8 cellular contexts compared by ENCODE assay signal in the genomic region with DNA sequence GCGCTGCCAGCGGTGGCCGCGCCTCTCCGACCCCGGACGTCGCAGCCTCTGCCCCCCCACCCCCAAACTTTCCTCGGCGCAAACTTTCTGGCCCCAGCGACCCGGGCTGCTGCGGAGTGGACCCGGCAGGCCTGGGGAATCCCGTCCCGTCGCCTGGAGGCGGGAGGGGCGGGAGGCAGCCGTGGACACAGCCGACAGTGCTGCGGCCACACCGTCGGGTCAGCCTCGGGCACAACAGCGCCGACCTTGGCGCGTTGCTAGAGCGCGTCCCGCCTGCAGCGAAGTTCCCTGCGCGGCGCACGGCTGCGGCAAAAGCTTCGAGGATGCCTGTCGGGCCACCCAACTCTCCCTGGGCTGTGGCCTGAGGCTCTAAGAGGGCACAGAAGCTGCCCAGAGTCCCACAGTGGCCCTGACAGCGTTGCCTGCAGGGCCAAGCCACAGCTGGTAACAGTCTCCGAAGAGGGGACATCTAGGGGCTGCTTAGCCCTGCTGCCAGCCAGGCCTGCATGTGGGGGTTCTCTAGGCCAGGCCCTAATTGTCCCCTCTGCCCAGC. TPM values are rescaled to one million over a fixed set of nuclear protein-coding genes. Genes with fewer than 3 reads are reported as not detected.
DNase-seq lines count a peak whose midpoint lies in the region; ATAC-seq lines count a peak whose summit lies in the region.

No MANE protein-coding gene starts in this region.

- WGBS in GM23248 (ENCODE audit: low coverage in 1 of 2, low lambda C conversion rate in 2 of 2, missing lambda C conversion rate in 2 of 2), 2 experiments, result 0 to 1% methylated on average over 8 to 36 of the region's 42 CpGs

- H3K4me1 ChIP-seq in GM23248 (ENCODE audit: insufficient read depth) (peaks cover 24% of the 10 kb centered on the region), skeletal muscle satellite cell (ENCODE audit: control insufficient read depth, insufficient read depth, low read length) (peaks cover 39% of the 10 kb centered on the region)

- H3K27me3 ChIP-seq in GM23248 (replicated peaks; ENCODE audit: insufficient read depth), result no peaks in the 10 kb centered on the region
- H3K27me3 ChIP-seq in skeletal muscle satellite cell (ENCODE audit: control insufficient read depth, insufficient read depth, low read length), result no peaks in the 10 kb centered on the region

- H2AFZ ChIP-seq in GM23248, result no peak overlapping the region

- H3K36me3 Mint-ChIP-seq in activated T-helper 2 cell treated with anti-CD3 and anti-CD28 coated beads, Interferon-gamma antibody, Interleukin-2, Interleukin-4, amounts not matched to agents 10 μg/mL and 5 μg/mL and 100 μg/mL, durations not matched to agents 14 hours and 24 hours and 36 hours (ENCODE audit: low read depth), result no peaks in the 10 kb centered on the region

- H3K9me3 ChIP-seq in GM23248 (ENCODE audit: low read depth) (no peaks in the 10 kb centered on the region), skeletal muscle satellite cell (replicated peaks; ENCODE audit: low read length) (no peaks in the 10 kb centered on the region)

- H3K27me3 Mint-ChIP-seq in activated T-helper 2 cell treated with anti-CD3 and anti-CD28 coated beads, Interferon-gamma antibody, Interleukin-2, Interleukin-4, amounts not matched to agents 10 μg/mL and 5 μg/mL and 100 μg/mL, durations not matched to agents 14 hours and 24 hours and 36 hours (ENCODE audit: low read depth), result peaks cover 34% of the 10 kb centered on the region

- intact Hi-C loops in activated T-helper 2 cell treated with anti-CD3 and anti-CD28 coated beads, Interferon-gamma antibody, Interleukin-2, Interleukin-4, amounts not matched to agents 10 μg/mL and 5 μg/mL and 100 μg/mL, durations not matched to agents 14 hours and 24 hours and 36 hours (cut with micrococcal nuclease), result no loop called here
- intact Hi-C loops in left ventricle myocardium superior (cut with micrococcal nuclease), result no loop called here

- no peaks in the 10 kb centered on the region for H3K9me3 Mint-ChIP-seq in activated T-helper 2 cell treated with anti-CD3 and anti-CD28 coated beads, Interferon-gamma antibody, Interleukin-2, Interleukin-4, amounts not matched to agents 10 μg/mL and 5 μg/mL and 100 μg/mL, durations not matched to agents 14 hours and 24 hours and 36 hours

- H3K4me3 ChIP-seq in GM23248 (peak overlapping the region; percentile 99), skeletal muscle satellite cell (ENCODE audit: low read length) (peak overlapping the region; percentile 89)

- H3K27ac ChIP-seq in GM23248, result peak overlapping the region; percentile 84

- peak overlapping the region; percentile 87 for H3K4me2 ChIP-seq in GM23248 (ENCODE audit: unreplicated experiment)
- peak overlapping the region; percentile 98 for H3K4me2 ChIP-seq in skeletal muscle satellite cell (ENCODE audit: low read length)

- H3K36me3 ChIP-seq in GM23248 (ENCODE audit: low read depth) (0 out of 2 replicates have a peak, but pooled peaks cover 4% of the 10 kb centered on the region), skeletal muscle satellite cell (ENCODE audit: insufficient read depth, low read length) (peaks cover 10% of the 10 kb centered on the region)

- peak overlapping the region; percentile 47 for H3K4me3 Mint-ChIP-seq in activated T-helper 2 cell treated with anti-CD3 and anti-CD28 coated beads, Interferon-gamma antibody, Interleukin-2, Interleukin-4, amounts not matched to agents 10 μg/mL and 5 μg/mL and 100 μg/mL, durations not matched to agents 14 hours and 24 hours and 36 hours (ENCODE audit: low read depth)

- peaks cover 5% of the 10 kb centered on the region for H3K4me1 Mint-ChIP-seq in activated T-helper 2 cell treated with anti-CD3 and anti-CD28 coated beads, Interferon-gamma antibody, Interleukin-2, Interleukin-4, amounts not matched to agents 10 μg/mL and 5 μg/mL and 100 μg/mL, durations not matched to agents 14 hours and 24 hours and 36 hours (ENCODE audit: low read depth)

- H3K9me2 ChIP-seq in GM23248 (ENCODE audit: insufficient read depth), result no peaks in the 10 kb centered on the region

- ATAC-seq in left ventricle myocardium superior, result peak; percentile 68

- H3F3A ChIP-seq in GM23248 (ENCODE audit: insufficient read depth), result peaks cover 3% of the 10 kb centered on the region; the same call in 1 of the 2 replicates

- DNase-seq in GM23248, result peak; percentile 74
- no peak for DNase-seq in activated T-helper 2 cell treated with anti-CD3 and anti-CD28 coated beads, Interferon-gamma antibody, Interleukin-2, Interleukin-4, amounts not matched to agents 10 μg/mL and 5 μg/mL and 100 μg/mL, durations not matched to agents 14 hours and 24 hours and 36 hours (ENCODE audit: low spot score)
- DNase-seq in left ventricle myocardium superior, result peak; percentile 76
- no peak for DNase-seq in NCI-H82 treated with DMSO at 0.1 percent for 48 hours (lab: John Stamatoyannopoulos, UW; ENCODE audit: unreplicated experiment)
- DNase-seq in NCI-H2171 (lab: John Stamatoyannopoulos, UW), result no peak
- DNase-seq in Ammon's horn (ENCODE audit: low spot score), result no peak
- no peak for DNase-seq in NCI-H1092 treated with DMSO at 0.1 percent for 48 hours (lab: John Stamatoyannopoulos, UW)

- in situ Hi-C loops in GM23248 (cut with MboI), result no loop called here

- H3K9ac ChIP-seq in GM23248 (peak overlapping the region; percentile 100), skeletal muscle satellite cell (ENCODE audit: low read depth, low read length) (peak overlapping the region; percentile 86)

- H3K27ac Mint-ChIP-seq in activated T-helper 2 cell treated with anti-CD3 and anti-CD28 coated beads, Interferon-gamma antibody, Interleukin-2, Interleukin-4, amounts not matched to agents 10 μg/mL and 5 μg/mL and 100 μg/mL, durations not matched to agents 14 hours and 24 hours and 36 hours, result no peak overlapping the region

- peaks cover 58% of the 10 kb centered on the region for H3K79me2 ChIP-seq in GM23248 (ENCODE audit: insufficient read depth)

- no peaks in the 10 kb centered on the region for H4K20me1 ChIP-seq in GM23248 (ENCODE audit: insufficient read depth)

RNA-seq across cellular contexts. Expression of a gene that starts 1.3 kb away (rescaled TPM):
- 71.0 and 81.4 TPM in 2 replicates for total RNA-seq in GM23248 (2014; rRNA removed; shearing (Covaris generic))
- polyA plus RNA-seq in GM23248 (2016; fragmentation: Nextera tagmentation; extraction: Ambion mirVana), result 59.2 and 60.8 TPM in 2 replicates
- total RNA-seq in activated T-helper 2 cell treated with anti-CD3 and anti-CD28 coated beads, Interferon-gamma antibody, Interleukin-2, Interleukin-4, amounts not matched to agents 10 μg/mL and 5 μg/mL and 100 μg/mL, durations not matched to agents 14 hours and 24 hours and 36 hours, result 2.7 and 3.0 TPM in 2 replicates
- 171 TPM for total RNA-seq in left ventricle myocardium superior
- 41.6 and 60.9 TPM in 2 replicates for total RNA-seq in skeletal muscle satellite cell (2012; rRNA removed)

RNA-seq across cellular contexts. Expression of a gene that starts 27.2 kb away (rescaled TPM):
- not detected in 2 replicates for total RNA-seq in GM23248 (2014; rRNA removed; shearing (Covaris generic))
- not detected in 2 replicates for polyA plus RNA-seq in GM23248 (2016; fragmentation: Nextera tagmentation; extraction: Ambion mirVana)
- 0.16 TPM in 1 of 2 replicates, not detected in the other for total RNA-seq in activated T-helper 2 cell treated with anti-CD3 and anti-CD28 coated beads, Interferon-gamma antibody, Interleukin-2, Interleukin-4, amounts not matched to agents 10 μg/mL and 5 μg/mL and 100 μg/mL, durations not matched to agents 14 hours and 24 hours and 36 hours
- total RNA-seq in left ventricle myocardium superior, result 11.2 TPM
- not detected in 2 replicates for total RNA-seq in skeletal muscle satellite cell (2012; rRNA removed)

RNA-seq across cellular contexts. Expression of a gene that starts 39.6 kb away (rescaled TPM):
- 41.6 and 48.4 TPM in 2 replicates for total RNA-seq in GM23248 (2014; rRNA removed; shearing (Covaris generic))
- 132 and 136 TPM in 2 replicates for polyA plus RNA-seq in GM23248 (2016; fragmentation: Nextera tagmentation; extraction: Ambion mirVana)
- total RNA-seq in activated T-helper 2 cell treated with anti-CD3 and anti-CD28 coated beads, Interferon-gamma antibody, Interleukin-2, Interleukin-4, amounts not matched to agents 10 μg/mL and 5 μg/mL and 100 μg/mL, durations not matched to agents 14 hours and 24 hours and 36 hours, result 29.2 and 32.6 TPM in 2 replicates
- 28.7 TPM for total RNA-seq in left ventricle myocardium superior
- total RNA-seq in skeletal muscle satellite cell (2012; rRNA removed), result 21.3 and 26.4 TPM in 2 replicates

RNA-seq across cellular contexts. Expression of a gene that starts 51.0 kb away (rescaled TPM):
- 88.5 and 107 TPM in 2 replicates for total RNA-seq in GM23248 (2014; rRNA removed; shearing (Covaris generic))
- polyA plus RNA-seq in GM23248 (2016; fragmentation: Nextera tagmentation; extraction: Ambion mirVana), result 177 and 182 TPM in 2 replicates
- total RNA-seq in activated T-helper 2 cell treated with anti-CD3 and anti-CD28 coated beads, Interferon-gamma antibody, Interleukin-2, Interleukin-4, amounts not matched to agents 10 μg/mL and 5 μg/mL and 100 μg/mL, durations not matched to agents 14 hours and 24 hours and 36 hours, result 189 and 196 TPM in 2 replicates
- total RNA-seq in left ventricle myocardium superior, result 188 TPM
- 95.3 and 119 TPM in 2 replicates for total RNA-seq in skeletal muscle satellite cell (2012; rRNA removed)

RNA-seq across cellular contexts. Expression of a gene that starts 58.2 kb away (rescaled TPM):
- total RNA-seq in GM23248 (2014; rRNA removed; shearing (Covaris generic)), result 1,238 and 1,432 TPM in 2 replicates
- polyA plus RNA-seq in GM23248 (2016; fragmentation: Nextera tagmentation; extraction: Ambion mirVana), result 1,015 and 1,067 TPM in 2 replicates
- 984 and 991 TPM in 2 replicates for total RNA-seq in activated T-helper 2 cell treated with anti-CD3 and anti-CD28 coated beads, Interferon-gamma antibody, Interleukin-2, Interleukin-4, amounts not matched to agents 10 μg/mL and 5 μg/mL and 100 μg/mL, durations not matched to agents 14 hours and 24 hours and 36 hours
- 422 TPM for total RNA-seq in left ventricle myocardium superior
- total RNA-seq in skeletal muscle satellite cell (2012; rRNA removed), result 2,097 and 2,142 TPM in 2 replicates

Comparison
In these comparisons a context has a peak if more than half of its experiments do, and no peak if none do; other contexts are left out.
1. DNase-seq: peak in GM23248 (single experiment) and left ventricle myocardium superior (single experiment); none in activated T-helper 2 cell treated with anti-CD3 and anti-CD28 coated beads, Interferon-gamma antibody, Interleukin-2, Interleukin-4, amounts not matched to agents 10 μg/mL and 5 μg/mL and 100 μg/mL, durations not matched to agents 14 hours and 24 hours and 36 hours (single experiment), NCI-H82 treated with DMSO at 0.1 percent for 48 hours (single experiment), NCI-H2171 (single experiment), Ammon's horn (single experiment) and NCI-H1092 treated with DMSO at 0.1 percent for 48 hours (single experiment).
2. RNA of a gene that starts 1.3 kb away (total RNA-seq): 171 TPM in left ventricle myocardium superior (single experiment) and 71.0 to 81.4 TPM in GM23248; 2.7 to 3.0 TPM in activated T-helper 2 cell treated with anti-CD3 and anti-CD28 coated beads, Interferon-gamma antibody, Interleukin-2, Interleukin-4, amounts not matched to agents 10 μg/mL and 5 μg/mL and 100 μg/mL, durations not matched to agents 14 hours and 24 hours and 36 hours; every median in the first group is over 10 times any median in the second.
3. RNA of a gene that starts 27.2 kb away (total RNA-seq): 11.2 TPM in left ventricle myocardium superior (single experiment); 0.16 TPM in activated T-helper 2 cell treated with anti-CD3 and anti-CD28 coated beads, Interferon-gamma antibody, Interleukin-2, Interleukin-4, amounts not matched to agents 10 μg/mL and 5 μg/mL and 100 μg/mL, durations not matched to agents 14 hours and 24 hours and 36 hours and not detected in GM23248; every median in the first group is over 10 times any median in the second.